10 cellular contexts compared by ENCODE assay signal in genomic region chr4:114780205-114780604, GRCh38.
DNase-seq lines count a peak whose midpoint lies in the region; ATAC-seq, FAIRE-seq and TF ChIP-seq lines count a peak whose summit lies in the region.
"Had no signal": no experiment of that assay in that cellular context is flagged by ENCODE, and none has a peak within 500 bp of the region (broad histone marks: within the 10 kb centered on the region; RNA-seq: fewer than 3 reads in every experiment).

No MANE protein-coding gene starts in this region.

- no peak overlapping the region for H2BK5ac ChIP-seq in H9 (ENCODE audit: insufficient read length, low read length)

- H3K18ac ChIP-seq in H9 (ENCODE audit: insufficient read length, low read depth, low read length): no peak overlapping the region

- TF ChIP-seq POLR2A in H54 (IDR thresholded peaks at IDR 0.05; ENCODE audit: low read depth, low read length): no peak

- H2AK5ac ChIP-seq in H9 (ENCODE audit: insufficient read length, low read length): no peak overlapping the region

- no peaks in the 10 kb centered on the region for H3F3A ChIP-seq in OCI-LY1 (ENCODE audit: insufficient read depth, low read length)

- H3K4me3 ChIP-seq in AG10803 (ENCODE audit: low read length) (no peak overlapping the region), OCI-LY1 (ENCODE audit: low read depth, low read length, poor library complexity, severe bottlenecking) (no peak overlapping the region)

- H2BK15ac ChIP-seq in H9 (ENCODE audit: low read depth, low read length): no peak overlapping the region

- DNase-seq in AG10803 (ENCODE audit: low read depth) (peak; percentile 1), H9 (peak; percentile 39), fibroblast of the conjunctiva (ENCODE audit: low read depth) (peak; percentile 3), H54 (ENCODE audit: insufficient read length, low spot score) (no peak), AG08396 (ENCODE audit: low spot score) (no peak)
- DNase-seq: activated B cell treated with CpG ODN at 0.5 μM for 24 hours had no signal

- FAIRE-seq in H54 (lab: Jason Lieb, UNC): no peak

- H2BK20ac ChIP-seq in H9 (ENCODE audit: low read depth, low read length, poor library complexity, severe bottlenecking): no peak overlapping the region

- H3K4me2 ChIP-seq in H9 (ENCODE audit: insufficient read depth, insufficient read length, low read length): no peak overlapping the region
- no peak overlapping the region for H3K4me2 ChIP-seq in OCI-LY1 (ENCODE audit: low read length)

- H4K5ac ChIP-seq in H9 (ENCODE audit: insufficient read length, low read depth, low read length): no peak overlapping the region

- H3K79me2 ChIP-seq in H9 (ENCODE audit: insufficient read depth, low read length) (no peaks in the 10 kb centered on the region), OCI-LY1 (ENCODE audit: insufficient read depth, low read length) (no peaks in the 10 kb centered on the region)

- no peak overlapping the region for H3K27ac Mint-ChIP-seq in H9
- H3K27ac Mint-ChIP-seq: activated B cell treated with CpG ODN at 0.5 μM for 24 hours; stimulated activated naive CD8-positive, alpha-beta T cell treated with anti-CD3 and anti-CD28 coated beads, Interleukin-15, Interleukin-2, amounts not matched to agents 100 ng/mL and 50 ng/mL, for 24 hours had no signal

- no peaks in the 10 kb centered on the region for H3K23me2 ChIP-seq in H9 (ENCODE audit: insufficient read length, low read depth, low read length, poor library complexity, severe bottlenecking)

- WGBS in H9 (ENCODE audit: extremely low coverage, insufficient read length, low lambda C conversion rate): no CpG with 5 or more reads among the region's 1 CpG

- H4K20me1 ChIP-seq in H9 (ENCODE audit: control insufficient read depth, insufficient read depth, insufficient read length) (no peaks in the 10 kb centered on the region), OCI-LY1 (ENCODE audit: insufficient read depth, low read length) (no peaks in the 10 kb centered on the region)

- H4K8ac ChIP-seq in H9 (replicated peaks; ENCODE audit: insufficient read length, low read depth, low read length): no peak overlapping the region

- no peaks in the 10 kb centered on the region for H3K9me2 ChIP-seq in OCI-LY1 (ENCODE audit: low read depth, low read length)

- H2AFZ ChIP-seq in H9 (ENCODE audit: low read length) (no peak overlapping the region), OCI-LY1 (ENCODE audit: low read length) (no peak overlapping the region)

- ATAC-seq in HG02763 (IDR thresholded peaks at IDR 0.05; ENCODE audit: unreplicated experiment): no peak
- no peak for ATAC-seq in GM21786 (IDR thresholded peaks at IDR 0.05; ENCODE audit: unreplicated experiment)

- H3K9me3 ChIP-seq in H9 (ENCODE audit: control insufficient read depth, low read depth, low read length) (no peaks in the 10 kb centered on the region), OCI-LY1 (ENCODE audit: low read length) (no peaks in the 10 kb centered on the region)

- TF ChIP-seq CTCF in AG10803 (conservative IDR thresholded peaks at IDR 0.05; ENCODE audit: low read length) (peak; percentile 24; the same call in 1 of the 2 replicates), H9 (conservative IDR thresholded peaks at IDR 0.05) (peak; percentile 77), OCI-LY1 (IDR thresholded peaks at IDR 0.05; ENCODE audit: low read length) (peak; percentile 35; the same call in 1 of the 2 replicates)

- peaks cover 12 to 18% of the 10 kb centered on the region in 2 experiments for H3K4me1 Mint-ChIP-seq in H9
- H3K4me1 Mint-ChIP-seq: activated B cell treated with CpG ODN at 0.5 μM for 24 hours had no signal

- H3K9ac ChIP-seq in H9 (ENCODE audit: extremely low read depth, insufficient read length, low read length) (no peak overlapping the region), OCI-LY1 (ENCODE audit: low read length) (no peak overlapping the region)

- no peak overlapping the region for H4K91ac ChIP-seq in H9 (ENCODE audit: insufficient read length, low read depth, low read length)

- H3K14ac ChIP-seq in H9 (ENCODE audit: insufficient read depth, low read length): no peak overlapping the region

- H3K27me3 Mint-ChIP-seq in H9 (ENCODE audit: low read depth): no peaks in the 10 kb centered on the region
- H3K27me3 Mint-ChIP-seq: stimulated activated naive CD8-positive, alpha-beta T cell treated with anti-CD3 and anti-CD28 coated beads, Interleukin-15, Interleukin-2, amounts not matched to agents 100 ng/mL and 50 ng/mL, for 24 hours had no signal

- H3K79me1 ChIP-seq in H9 (ENCODE audit: insufficient read depth, low read depth, low read length, poor library complexity, severe bottlenecking): no peaks in the 10 kb centered on the region

- no peaks in the 10 kb centered on the region; a peak in 1 of 7 replicates for H3K36me3 Mint-ChIP-seq in H9 (ENCODE audit: insufficient read depth in 1 of 3, low read depth in 3 of 3)

- no peak overlapping the region for H3K4me3 Mint-ChIP-seq in H9
- H3K4me3 Mint-ChIP-seq: activated B cell treated with CpG ODN at 0.5 μM for 24 hours; stimulated activated naive CD8-positive, alpha-beta T cell treated with anti-CD3 and anti-CD28 coated beads, Interleukin-15, Interleukin-2, amounts not matched to agents 100 ng/mL and 50 ng/mL, for 24 hours had no signal

- H3K27me3 ChIP-seq in H9 (ENCODE audit: insufficient read depth, low read length) (no peaks in the 10 kb centered on the region), OCI-LY1 (ENCODE audit: insufficient read depth, low read length) (no peaks in the 10 kb centered on the region; the same call in 1 of the 2 replicates)

- H3K27ac ChIP-seq in H9 (ENCODE audit: insufficient read length, low read depth, low read length) (no peak overlapping the region), OCI-LY1 (ENCODE audit: low read depth, low read length, poor library complexity, severe bottlenecking) (no peak overlapping the region)

- no peak overlapping the region for H3T11ph ChIP-seq in H9 (ENCODE audit: low read length)

- H3K4me1 ChIP-seq in H9 (ENCODE audit: insufficient read depth, low read length) (no peaks in the 10 kb centered on the region; the same call in 1 of the 2 replicates), OCI-LY1 (ENCODE audit: insufficient read depth, low read length, severe bottlenecking) (no peaks in the 10 kb centered on the region)

- no peak overlapping the region for H3K23ac ChIP-seq in H9 (ENCODE audit: insufficient read length, low read depth, low read length)

- no peaks in the 10 kb centered on the region for H3K9me3 Mint-ChIP-seq in H9
- H3K9me3 Mint-ChIP-seq: activated B cell treated with CpG ODN at 0.5 μM for 24 hours; stimulated activated naive CD8-positive, alpha-beta T cell treated with anti-CD3 and anti-CD28 coated beads, Interleukin-15, Interleukin-2, amounts not matched to agents 100 ng/mL and 50 ng/mL, for 24 hours had no signal

- no peak overlapping the region for H3K56ac ChIP-seq in H9 (ENCODE audit: insufficient read length, low read depth, low read length)

- no peak overlapping the region for H2BK12ac ChIP-seq in H9 (ENCODE audit: insufficient read length, low read depth, low read length)

- H2BK120ac ChIP-seq in H9 (ENCODE audit: low read depth, low read length, poor library complexity, severe bottlenecking): no peak overlapping the region

- H3K4ac ChIP-seq in H9 (ENCODE audit: low read depth, low read length): no peak overlapping the region

- H3K36me3 ChIP-seq in OCI-LY1 (ENCODE audit: insufficient read depth, low read length): no peaks in the 10 kb centered on the region

Comparison
In these comparisons a context has a peak if more than half of its experiments do, and no peak if none do; other contexts are left out.
1. DNase-seq: peak in AG10803 (single experiment), H9 (single experiment) and fibroblast of the conjunctiva (single experiment); none in H54 (single experiment) and AG08396 (single experiment).
2. CTCF ChIP-seq: peak in every context shown above with its lines; median percentile 77 in H9; 35 in OCI-LY1; 24 in AG10803.